11 cellular contexts compared by ENCODE assay signal in genomic region chr10:25175527-25176420, GRCh38. TPM values are rescaled to one million over a fixed set of nuclear protein-coding genes. Genes with fewer than 3 reads are reported as not detected.
DNase-seq lines count a peak whose midpoint lies in the region; ATAC-seq lines count a peak whose summit lies in the region.
"Had no signal": no experiment of that assay in that cellular context is flagged by ENCODE, and none has a peak within 500 bp of the region (broad histone marks: within the 10 kb centered on the region; RNA-seq: fewer than 3 reads in every experiment).

No MANE protein-coding gene starts in this region.

- H3K36me3 ChIP-seq in rectal smooth muscle tissue (ENCODE audit: control insufficient read depth, insufficient read depth, low read length) = no peaks in the 10 kb centered on the region

- no peaks in the 10 kb centered on the region for H3K27me3 ChIP-seq in right cardiac atrium (ENCODE audit: control insufficient read depth, insufficient read depth)
- peaks cover 15% of the 10 kb centered on the region for H3K27me3 ChIP-seq in rectal smooth muscle tissue (ENCODE audit: control insufficient read depth, insufficient read depth, low read length)

- no peak overlapping the region for H3K9ac ChIP-seq in rectal smooth muscle tissue (ENCODE audit: low read length)

- ATAC-seq in right cardiac atrium (no peak), HG03159 (IDR thresholded peaks at IDR 0.05; ENCODE audit: unreplicated experiment) (no peak)

- 2% methylated on average over 66 of the region's 66 CpGs for WGBS in right cardiac atrium

- H3K4me3 ChIP-seq in right cardiac atrium (ENCODE audit: low read length) (no peak overlapping the region), rectal smooth muscle tissue (ENCODE audit: low read length) (peak overlapping the region; percentile 71)

- intact Hi-C loops in right cardiac atrium (cut with DNase I) = no loop called here

- H3K4me1 ChIP-seq in right cardiac atrium (ENCODE audit: control insufficient read depth, insufficient read depth, low read length) (no peaks in the 10 kb centered on the region), rectal smooth muscle tissue (ENCODE audit: control insufficient read depth, insufficient read depth, low read length) (no peaks in the 10 kb centered on the region)

- H3K27ac ChIP-seq in right cardiac atrium (ENCODE audit: low read length) = no peak overlapping the region
- H3K27ac ChIP-seq in rectal smooth muscle tissue (ENCODE audit: low read depth, low read length) = no peak overlapping the region

- no peaks in the 10 kb centered on the region for H3K9me3 ChIP-seq in right cardiac atrium (ENCODE audit: control insufficient read depth, low read length)

- DNase-seq in NCI-H1417 (lab: John Stamatoyannopoulos, UW) (peak; percentile 35 to 68 (median 53)), NCI-H1417 treated with DMSO at 0.1 percent for 48 hours (lab: John Stamatoyannopoulos, UW) (no peak), SK-N-DZ (ENCODE audit: low spot score) (peak; percentile 25), right cardiac atrium (peak in 2 of 3 donors; percentile 38 to 48), GM19238 (ENCODE audit: insufficient read length, low spot score) (no peak), putamen (ENCODE audit: low spot score) (no peak)
- DNase-seq: activated CD4-positive, alpha-beta T cell treated with anti-CD3 and anti-CD28 coated beads, Interleukin-2, amount 50 U/mL, for 1 hour; effector CD4-positive, alpha-beta T cell had no signal

RNA-seq across cellular contexts. Expression of gene GPR158, which starts 1.0 kb away (rescaled TPM):
- 3.6 and 4.2 TPM in 2 replicates for polyA plus RNA-seq in SK-N-DZ (2014; cell fraction: cytosol; rRNA removed)
- polyA plus RNA-seq in SK-N-DZ (2014; cell fraction: nucleus; rRNA removed) = 2.9 and 3.7 TPM in 2 replicates
- under 1 TPM in 2 of 4 donors, not detected in 2; 0.08 to 0.18 TPM for total RNA-seq in right cardiac atrium
- polyA plus RNA-seq in right cardiac atrium = 0.05 TPM
- polyA plus RNA-seq: AG04450 had no signal

Comparison
In these comparisons a context has a peak if more than half of its experiments do, and no peak if none do; other contexts are left out.
1. DNase-seq: peak in NCI-H1417 (3 of 3), SK-N-DZ (single experiment) and right cardiac atrium (2 of 3); none in NCI-H1417 treated with DMSO at 0.1 percent for 48 hours (single experiment), GM19238 (single experiment) and putamen (single experiment).